ENCODE assay signal across 9 cellular contexts in genomic region chr2:159710601-159711180, GRCh38. TPM values are rescaled to one million over a fixed set of nuclear protein-coding genes. Genes with fewer than 3 reads are reported as not detected.
A peak's percentile ranks its signal among the peaks of the same experiment; 100 is the strongest.
DNase-seq lines count a peak whose midpoint lies in the region; ATAC-seq and TF ChIP-seq lines count a peak whose summit lies in the region.
"Had no signal": no experiment of that assay in that cellular context is flagged by ENCODE, and none has a peak within 500 bp of the region (broad histone marks: within the 10 kb centered on the region; RNA-seq: fewer than 3 reads in every experiment).

No MANE protein-coding gene starts in this region.

- H3K9me3 Mint-ChIP-seq in activated CD8-positive, alpha-beta memory T cell treated with anti-CD3 and anti-CD28 coated beads, Interleukin-2, amount 10 ng/mL, durations not matched to agents 7 days and 5 days (ENCODE audit: low read depth) = no peaks in the 10 kb centered on the region

- peaks cover 28% of the 10 kb centered on the region for H3K36me3 ChIP-seq in SJSA1
- peaks cover 0 to 2% (median 1%) of the 10 kb centered on the region in 3 donors for H3K36me3 ChIP-seq in skeletal muscle tissue (ENCODE audit: control insufficient read depth in 3 of 3, insufficient read depth in 3 of 3, low read length in 3 of 3)

- peak overlapping the region; percentile 93 for H3K27ac ChIP-seq in SJSA1
- peak overlapping the region; percentile 100 for H3K27ac ChIP-seq in skeletal muscle tissue (ENCODE audit: low read depth, low read length)

- no peak for TF ChIP-seq CTCF in epithelial cell of esophagus (IDR thresholded peaks at IDR 0.05; ENCODE audit: insufficient read depth, low read depth, low read length, missing control alignments)

- no peak for DNase-seq in activated CD8-positive, alpha-beta memory T cell treated with anti-CD3 and anti-CD28 coated beads, Interleukin-2, amount 10 ng/mL, durations not matched to agents 7 days and 5 days
- DNase-seq in activated CD8-positive, alpha-beta memory T cell treated with anti-CD3 and anti-CD28 coated beads, Interleukin-2, amount 50 U/mL, for 48 hours = no peak
- DNase-seq in SJSA1 (ENCODE audit: low read depth in 1 of 2, low spot score in 2 of 2) (peak in 1 of 2 experiments; percentile 32), epithelial cell of esophagus (ENCODE audit: low read depth) (peak; percentile 21), HK-2 (ENCODE audit: unreplicated experiment) (no peak)
- DNase-seq in activated T-cell treated with anti-CD3 and anti-CD28 coated beads, Interleukin-2, amount 50 U/mL, for 1 hour = no peak
- DNase-seq: NCI-H524 had no signal

- H3K27me3 ChIP-seq in SJSA1 (replicated peaks) (no peaks in the 10 kb centered on the region), skeletal muscle tissue (ENCODE audit: control insufficient read depth in 3 of 3, insufficient read depth in 3 of 3, low read length in 3 of 3) (no peaks in the 10 kb centered on the region)

- H3K9ac ChIP-seq in skeletal muscle tissue (ENCODE audit: low read depth in 1 of 3, low read length in 3 of 3) = no peak overlapping the region

- H3K4me1 Mint-ChIP-seq in activated CD8-positive, alpha-beta memory T cell treated with anti-CD3 and anti-CD28 coated beads, Interleukin-2, amount 10 ng/mL, durations not matched to agents 7 days and 5 days = peaks cover 40% of the 10 kb centered on the region

- H3K27me3 Mint-ChIP-seq in activated CD8-positive, alpha-beta memory T cell treated with anti-CD3 and anti-CD28 coated beads, Interleukin-2, amount 10 ng/mL, durations not matched to agents 7 days and 5 days = no peaks in the 10 kb centered on the region

- H3K9me3 ChIP-seq in SJSA1 (replicated peaks) = no peaks in the 10 kb centered on the region
- no peaks in the 10 kb centered on the region for H3K9me3 ChIP-seq in skeletal muscle tissue (ENCODE audit: control insufficient read depth in 3 of 3, low read length in 3 of 3)

- no peak for ATAC-seq in activated CD8-positive, alpha-beta memory T cell treated with anti-CD3 and anti-CD28 coated beads, Interleukin-2, amount 10 ng/mL, durations not matched to agents 7 days and 5 days
- no peak for ATAC-seq in GM18498 (IDR thresholded peaks at IDR 0.05; ENCODE audit: unreplicated experiment)

- CTCF ChIA-PET in activated CD8-positive, alpha-beta memory T cell treated with anti-CD3 and anti-CD28 coated beads, Interleukin-2, amount 10 ng/mL, durations not matched to agents 7 days and 5 days (lab: Charles Lee) = no interaction called here

- H3K4me3 Mint-ChIP-seq in activated CD8-positive, alpha-beta memory T cell treated with anti-CD3 and anti-CD28 coated beads, Interleukin-2, amount 10 ng/mL, durations not matched to agents 7 days and 5 days = peak overlapping the region; percentile 22

- H3K4me1 ChIP-seq in SJSA1 (replicated peaks) = peaks cover 22% of the 10 kb centered on the region
- H3K4me1 ChIP-seq in skeletal muscle tissue (ENCODE audit: control insufficient read depth in 3 of 3, insufficient read depth in 3 of 3, low read length in 3 of 3) = peaks cover 9 to 14% (median 11%) of the 10 kb centered on the region in 3 donors

- H3K4me3 ChIP-seq in SJSA1 (no peak overlapping the region), epithelial cell of esophagus (ENCODE audit: low read length) (no peak overlapping the region), skeletal muscle tissue (ENCODE audit: low read length in 3 of 3) (no peak overlapping the region)

- no peak overlapping the region for H3K27ac Mint-ChIP-seq in activated CD8-positive, alpha-beta memory T cell treated with anti-CD3 and anti-CD28 coated beads, Interleukin-2, amount 10 ng/mL, durations not matched to agents 7 days and 5 days

- H3K36me3 Mint-ChIP-seq in activated CD8-positive, alpha-beta memory T cell treated with anti-CD3 and anti-CD28 coated beads, Interleukin-2, amount 10 ng/mL, durations not matched to agents 7 days and 5 days = peaks cover 32% of the 10 kb centered on the region

RNA-seq across cellular contexts. Expression of gene MARCHF7, which starts 1.6 kb away (rescaled TPM):
- total RNA-seq in activated CD8-positive, alpha-beta memory T cell treated with anti-CD3 and anti-CD28 coated beads, Interleukin-2, amount 10 ng/mL, durations not matched to agents 7 days and 5 days = 10 to 100 TPM; 80.7 to 84.3 TPM
- total RNA-seq in SJSA1 (2014; rRNA removed; shearing (Covaris generic)) = 129 and 225 TPM in 2 replicates
- total RNA-seq in skeletal muscle tissue = 77.2 TPM
